8 cellular contexts compared by ENCODE assay signal in genomic region chr20:45363611-45364492, GRCh38. TPM values are rescaled to one million over a fixed set of nuclear protein-coding genes. Genes with fewer than 3 reads are reported as not detected.
DNase-seq lines count a peak whose midpoint lies in the region; ATAC-seq, FAIRE-seq and TF ChIP-seq lines count a peak whose summit lies in the region.

No MANE protein-coding gene starts in this region.

- TF ChIP-seq POLR2A in vagina (IDR thresholded peaks at IDR 0.05) (no peak), GM12891 (IDR thresholded peaks at IDR 0.05; ENCODE audit: low read depth, low read length) (no peak)

- H3K27me3 ChIP-seq in right atrium auricular region = no peaks in the 10 kb centered on the region
- H3K27me3 ChIP-seq in mesenchymal stem cell (ENCODE audit: control insufficient read depth in 1 of 2, insufficient read depth in 1 of 2, low read length in 2 of 2) = no peaks in the 10 kb centered on the region
- no peaks in the 10 kb centered on the region for H3K27me3 ChIP-seq in vagina

- H2BK5ac ChIP-seq in mesenchymal stem cell (ENCODE audit: low read depth, low read length, poor library complexity, severe bottlenecking) = no peak overlapping the region

- H3K9me3 ChIP-seq in right atrium auricular region = no peaks in the 10 kb centered on the region
- no peaks in the 10 kb centered on the region for H3K9me3 ChIP-seq in mesenchymal stem cell (ENCODE audit: control insufficient read depth, low read length)
- H3K9me3 ChIP-seq in vagina = no peaks in the 10 kb centered on the region

- ATAC-seq in left cardiac atrium (no peak), HG03442 (IDR thresholded peaks at IDR 0.05; ENCODE audit: unreplicated experiment) (no peak)

- H3K9ac ChIP-seq in mesenchymal stem cell (ENCODE audit: low read length) = peak overlapping the region; percentile 99

- DNase-seq in right atrium auricular region (ENCODE audit: low spot score) (peak; percentile 49), left cardiac atrium (no peak), astrocyte of the spinal cord (ENCODE audit: low read depth, low spot score) (no peak), mesenchymal stem cell (no peak), vagina (ENCODE audit: extremely low spot score in 2 of 2) (peak in 1 of 2 donors; percentile 79), GM12891 (ENCODE audit: insufficient read length, low spot score) (no peak), middle frontal gyrus (ENCODE audit: extremely low spot score, low spot score) (no peak)

- no peak overlapping the region for H2BK15ac ChIP-seq in mesenchymal stem cell (ENCODE audit: low read depth, poor library complexity, severe bottlenecking)

- no peak overlapping the region for H4K91ac ChIP-seq in mesenchymal stem cell (ENCODE audit: low read length)

- no peak overlapping the region for H3K4ac ChIP-seq in mesenchymal stem cell (ENCODE audit: low read depth in 1 of 2, low read length in 2 of 2)

- H3K4me3 ChIP-seq in right atrium auricular region (peak overlapping the region; percentile 67), astrocyte of the spinal cord (ENCODE audit: low read depth, low read length) (peak overlapping the region; percentile 82), mesenchymal stem cell (ENCODE audit: insufficient read depth in 1 of 2, low read depth in 1 of 2, low read length in 2 of 2) (peak overlapping the region; percentile 79 to 95), vagina (peak overlapping the region; percentile 68 to 70)

- H2AK5ac ChIP-seq in mesenchymal stem cell (ENCODE audit: low read length, severe bottlenecking) = no peak overlapping the region

- peak overlapping the region in 1 of 2 experiments; percentile 73 for H3K18ac ChIP-seq in mesenchymal stem cell (ENCODE audit: low read depth in 1 of 2, low read length in 2 of 2)

- H2BK120ac ChIP-seq in mesenchymal stem cell (ENCODE audit: low read depth, low read length) = no peak overlapping the region

- H3K4me1 ChIP-seq in right atrium auricular region = peaks cover 0 to 38% of the 10 kb centered on the region in 2 donors
- H3K4me1 ChIP-seq in mesenchymal stem cell (ENCODE audit: control insufficient read depth, insufficient read depth, low read depth, low read length) = peaks cover 14% of the 10 kb centered on the region
- H3K4me1 ChIP-seq in vagina = peaks cover 38% of the 10 kb centered on the region

- no peak overlapping the region for H2BK12ac ChIP-seq in mesenchymal stem cell (ENCODE audit: low read length in 2 of 2)

- WGBS in mesenchymal stem cell = 28% methylated on average over 23 of the region's 23 CpGs

- H3K14ac ChIP-seq in mesenchymal stem cell (ENCODE audit: low read length in 2 of 2) = peak overlapping the region in 1 of 2 experiments; percentile 45

- no peak for TF ChIP-seq CTCF in right atrium auricular region (IDR thresholded peaks at IDR 0.05)
- no peak for TF ChIP-seq CTCF in astrocyte of the spinal cord (IDR thresholded peaks at IDR 0.05; ENCODE audit: low read depth, low read length)
- TF ChIP-seq CTCF in vagina (IDR thresholded peaks at IDR 0.05) = no peak

- H3K27ac ChIP-seq in right atrium auricular region (peak overlapping the region; percentile 94), mesenchymal stem cell (ENCODE audit: low read length, poor library complexity, severe bottlenecking) (no peak overlapping the region), vagina (peak overlapping the region; percentile 89)

- H3K23ac ChIP-seq in mesenchymal stem cell (ENCODE audit: low read length in 2 of 2) = peak overlapping the region in 1 of 2 experiments; percentile 3

- FAIRE-seq in GM12891 (lab: Jason Lieb, UNC) = no peak

- H3K79me1 ChIP-seq in mesenchymal stem cell (replicated peaks; ENCODE audit: low read length, poor library complexity, severe bottlenecking) = peaks cover 27% of the 10 kb centered on the region

- H3K36me3 ChIP-seq in right atrium auricular region = peaks cover 33% of the 10 kb centered on the region
- H3K36me3 ChIP-seq in mesenchymal stem cell (ENCODE audit: control insufficient read depth in 1 of 2, insufficient read depth in 2 of 2, low read depth in 1 of 2, low read length in 2 of 2) = peaks cover 24 to 37% of the 10 kb centered on the region in 2 experiments
- H3K36me3 ChIP-seq in vagina = peaks cover 0 to 31% of the 10 kb centered on the region in 2 donors

- H2AFZ ChIP-seq in mesenchymal stem cell (ENCODE audit: low read depth, low read length) = no peak overlapping the region

- H4K8ac ChIP-seq in mesenchymal stem cell (ENCODE audit: low read length) = no peak overlapping the region

- in situ Hi-C loops in astrocyte of the spinal cord (cut with HindIII; ENCODE audit: low sequenced_read_pairs) = no loop called here

- peak overlapping the region; percentile 76 for H3K4me2 ChIP-seq in mesenchymal stem cell (ENCODE audit: low read length, poor library complexity, severe bottlenecking)

- intact Hi-C loops in left cardiac atrium (cut with DNase I) = no loop called here
- intact Hi-C loops in vagina (cut with DNase I) = loop anchor here (10.0 kb wide), 1 partner anchor 411 kb away; no protein-coding TSS in a partner anchor

TF ChIP-seq in GM12891, 5 proteins besides CTCF, POLR2A, EP300 and RAD21:
- TF ChIP-seq TAF1 (IDR thresholded peaks at IDR 0.05; ENCODE audit: low read depth, low read length) (no peak), PAX5 (IDR thresholded peaks at IDR 0.05; ENCODE audit: insufficient read depth, low read length, severe bottlenecking) (no peak), SPI1 (IDR thresholded peaks at IDR 0.05; ENCODE audit: low read depth, low read length) (no peak), POU2F2 (IDR thresholded peaks at IDR 0.05; ENCODE audit: low read depth, low read length) (no peak), POLR2AphosphoS5 (IDR thresholded peaks at IDR 0.05; ENCODE audit: low read depth, low read length) (no peak)

RNA-seq across cellular contexts. Expression of gene SYS1, which starts 0.9 kb away (rescaled TPM):
- 10 to 100 TPM; 31.7 to 41.9 TPM for total RNA-seq in right atrium auricular region
- 10 to 100 TPM; 23.4 to 24.1 TPM for total RNA-seq in left cardiac atrium
- 18.6 TPM for polyA plus RNA-seq in mesenchymal stem cell (2013, experiment 1 of 2)
- 17.5 TPM for polyA plus RNA-seq in mesenchymal stem cell (2013, experiment 2 of 2)
- 44.9 TPM for total RNA-seq in vagina
- 9.6 TPM for polyA plus RNA-seq in GM12891 (2012; ENCODE audit: low read depth, missing spikeins)

RNA-seq across cellular contexts. Expression of gene TP53TG5, which starts 14.3 kb away (rescaled TPM):
- total RNA-seq in right atrium auricular region (not detected), left cardiac atrium (1 to 10 TPM in 1 of 2 donors, under 1 TPM in 1; 0.68 to 2.0 TPM), vagina (not detected)
- polyA plus RNA-seq in mesenchymal stem cell (2013, experiment 1 of 2) = not detected
- polyA plus RNA-seq in mesenchymal stem cell (2013, experiment 2 of 2) = not detected
- polyA plus RNA-seq in GM12891 (2012; ENCODE audit: low read depth, missing spikeins) = 0.19 TPM

RNA-seq across cellular contexts. Expression of gene SDC4, which starts 15.6 kb away (rescaled TPM):
- total RNA-seq in right atrium auricular region = 10 to 100 TPM; 71.4 to 95.2 TPM
- 100 to 1,000 TPM in 1 of 2 donors, 10 to 100 TPM in 1; 51.4 to 152 TPM for total RNA-seq in left cardiac atrium
- polyA plus RNA-seq in mesenchymal stem cell (2013, experiment 1 of 2) = 42.8 TPM
- 43.8 TPM for polyA plus RNA-seq in mesenchymal stem cell (2013, experiment 2 of 2)
- total RNA-seq in vagina = 62.6 TPM
- 2.7 TPM for polyA plus RNA-seq in GM12891 (2012; ENCODE audit: low read depth, missing spikeins)

RNA-seq across cellular contexts. Expression of gene DBNDD2, which starts 44.2 kb away (rescaled TPM):
- total RNA-seq in right atrium auricular region (100 to 1,000 TPM; 139 to 159 TPM), left cardiac atrium (100 to 1,000 TPM; 177 to 200 TPM), vagina (57.0 TPM)
- 12.5 TPM for polyA plus RNA-seq in mesenchymal stem cell (2013, experiment 1 of 2)
- polyA plus RNA-seq in mesenchymal stem cell (2013, experiment 2 of 2) = 12.0 TPM
- 1.7 TPM for polyA plus RNA-seq in GM12891 (2012; ENCODE audit: low read depth, missing spikeins)

RNA-seq across cellular contexts. Expression of gene PIGT, which starts 52.1 kb away (rescaled TPM):
- total RNA-seq in right atrium auricular region (100 to 1,000 TPM; 140 to 168 TPM), left cardiac atrium (100 to 1,000 TPM; 104 to 129 TPM), vagina (81.0 TPM)
- 148 TPM for polyA plus RNA-seq in mesenchymal stem cell (2013, experiment 1 of 2)
- polyA plus RNA-seq in mesenchymal stem cell (2013, experiment 2 of 2) = 151 TPM
- polyA plus RNA-seq in GM12891 (2012; ENCODE audit: low read depth, missing spikeins) = 26.8 TPM
